In genomic region chr9:120715331-120715924, GRCh38 we compare ENCODE assay signal across 8 cellular contexts. TPM values are rescaled to one million over a fixed set of nuclear protein-coding genes. Genes with fewer than 3 reads are reported as not detected.
A peak's percentile ranks its signal among the peaks of the same experiment; 100 is the strongest.
DNase-seq lines count a peak whose midpoint lies in the region; ATAC-seq and TF ChIP-seq lines count a peak whose summit lies in the region.

No MANE protein-coding gene starts in this region.

- H3K36me3 Mint-ChIP-seq in T-cell: no peaks in the 10 kb centered on the region
- no peaks in the 10 kb centered on the region for H3K36me3 Mint-ChIP-seq in nephron progenitor cell (ENCODE audit: low read depth)

- TF ChIP-seq CTCF in nephron progenitor cell (IDR thresholded peaks at IDR 0.05): no peak

- CTCF ChIA-PET in T-cell (lab: Charles Lee): interaction anchor here in 1 of 2 donors (0.6 kb wide), 2 partner anchors 30 to 42 kb away, joined by 4 to 13 read pairs; no protein-coding TSS in a partner anchor

- peaks cover 31 to 35% (median 35%) of the 10 kb centered on the region in 3 donors for H3K4me1 Mint-ChIP-seq in T-cell
- peaks cover 49% of the 10 kb centered on the region for H3K4me1 Mint-ChIP-seq in nephron progenitor cell

- DNase-seq in NCI-H1694 (lab: John Stamatoyannopoulos, UW) (peak; percentile 5), NCI-H1694 treated with DMSO at 0.1 percent for 48 hours (lab: John Stamatoyannopoulos, UW) (no peak), T-cell (no peak), fibroblast of gingiva (ENCODE audit: low read depth) (peak; percentile 53), nephron progenitor cell (peak; percentile 51), Kasumi-1 (lab: John Stamatoyannopoulos, UW) (no peak)
- no peak for DNase-seq in stimulated activated CD4-positive, alpha-beta T cell treated with anti-CD3 and anti-CD28 coated beads, Interleukin-2, amount 100 ng/mL, for 48 hours

- H3K27me3 Mint-ChIP-seq in T-cell (no peaks in the 10 kb centered on the region), nephron progenitor cell (ENCODE audit: low read depth, poor library complexity) (peaks cover 25% of the 10 kb centered on the region)

- POLR2A ChIA-PET in T-cell (lab: Charles Lee): interaction anchor here (0.6 to 0.7 kb wide), 3 partner anchors 38 to 296 kb away, joined by 3 to 4 read pairs (median 3); no protein-coding TSS in a partner anchor

- ATAC-seq in T-cell (replicated peaks in 1 of 4) (no peak), HG03139 (IDR thresholded peaks at IDR 0.05; ENCODE audit: unreplicated experiment) (no peak)

- no peaks in the 10 kb centered on the region for H3K9me3 Mint-ChIP-seq in T-cell
- H3K9me3 Mint-ChIP-seq in nephron progenitor cell: no peaks in the 10 kb centered on the region

- H3K4me3 Mint-ChIP-seq in T-cell (peak overlapping the region; percentile 80 to 98 (median 83)), nephron progenitor cell (peak overlapping the region; percentile 87)

- peak overlapping the region in 1 of 2 donors; percentile 76 for H3K27ac Mint-ChIP-seq in T-cell
- H3K27ac Mint-ChIP-seq in nephron progenitor cell: no peak overlapping the region

RNA-seq across cellular contexts. Expression of gene MEGF9, which starts 1.2 kb away (rescaled TPM):
- 10 to 100 TPM; 10.4 to 15.5 (median 11.3) TPM for total RNA-seq in T-cell

Comparison
In these comparisons a context has a peak if more than half of its experiments do, and no peak if none do; other contexts are left out.
1. DNase-seq: peak in NCI-H1694 (single experiment), fibroblast of gingiva (single experiment) and nephron progenitor cell (single experiment); none in NCI-H1694 treated with DMSO at 0.1 percent for 48 hours (single experiment), T-cell (0 of 34), stimulated activated CD4-positive, alpha-beta T cell treated with anti-CD3 and anti-CD28 coated beads, Interleukin-2, amount 100 ng/mL, for 48 hours (0 of 2) and Kasumi-1 (0 of 2).